ENCODE assay signal across 8 cellular contexts in genomic region chr1:59697138-59697811, GRCh38.
A peak's percentile ranks its signal among the peaks of the same experiment; 100 is the strongest.
DNase-seq lines count a peak whose midpoint lies in the region; ATAC-seq and TF ChIP-seq lines count a peak whose summit lies in the region.

No MANE protein-coding gene starts in this region.

- H3K27me3 Mint-ChIP-seq in nephron progenitor cell (ENCODE audit: low read depth, poor library complexity): no peaks in the 10 kb centered on the region

- no peaks in the 10 kb centered on the region for H3K27me3 ChIP-seq in IMR-90 (ENCODE audit: control insufficient read depth, insufficient read depth, low read length)

- H2AK5ac ChIP-seq in IMR-90 (ENCODE audit: low read depth, low read length): no peak overlapping the region

- intact Hi-C loops in IMR-90 (cut with micrococcal nuclease): loop anchor here (5.0 kb wide), 4 partner anchors 215 to 795 kb away; no protein-coding TSS in a partner anchor

- no peak overlapping the region for H4K91ac ChIP-seq in IMR-90 (ENCODE audit: insufficient read depth, low read depth, low read length)

- 0 out of 2 replicates have a peak, but pooled peaks cover 3% of the 10 kb centered on the region for H3K9me1 ChIP-seq in IMR-90 (ENCODE audit: insufficient read depth, low read length)

- TF ChIP-seq POLR2A in IMR-90 (IDR thresholded peaks at IDR 0.05; ENCODE audit: low read depth, low read length): no peak

- H3K4me2 ChIP-seq in IMR-90 (ENCODE audit: low read depth, low read length): no peak overlapping the region

- peaks cover 42% of the 10 kb centered on the region for H3K4me1 Mint-ChIP-seq in nephron progenitor cell

- peaks cover 10% of the 10 kb centered on the region for H3K36me3 Mint-ChIP-seq in nephron progenitor cell (ENCODE audit: low read depth)

- no peaks in the 10 kb centered on the region; the same call in 1 of the 2 replicates for H3K9me3 ChIP-seq in IMR-90 (ENCODE audit: control insufficient read depth, insufficient read depth, low read length)

- 0 out of 4 replicates have a peak overlapping the region, but pooled peaks of 1 of the 2 experiments have one; percentile 16 for H4K8ac ChIP-seq in IMR-90 (ENCODE audit: low read depth in 2 of 2, low read length in 2 of 2)

- H3K4me1 ChIP-seq in IMR-90 (ENCODE audit: control insufficient read depth, insufficient read depth, low read length): peaks cover 12% of the 10 kb centered on the region

- H2AFZ ChIP-seq in IMR-90 (replicated peaks; ENCODE audit: low read length, poor library complexity): no peak overlapping the region

- no peak for TF ChIP-seq RAD21 in IMR-90 (IDR thresholded peaks at IDR 0.05; ENCODE audit: low read length)

- H3K18ac ChIP-seq in IMR-90 (ENCODE audit: low read depth, low read length): no peak overlapping the region

- peak overlapping the region; percentile 53; the same call in 1 of the 2 replicates for H2BK20ac ChIP-seq in IMR-90 (ENCODE audit: low read depth, low read length)

- DNase-seq in IMR-90 (no peak), DMS 273 (lab: John Stamatoyannopoulos, UW; ENCODE audit: unreplicated experiment) (no peak), NCI-H524 treated with DMSO at 0.1 percent for 48 hours (lab: John Stamatoyannopoulos, UW) (no peak), nephron progenitor cell (no peak)
- peak; percentile 24 for DNase-seq in activated naive CD4-positive, alpha-beta T cell treated with anti-CD3 and anti-CD28 coated beads, Interleukin-2, amount 50 U/mL, for 16 hours
- peak; percentile 7 for DNase-seq in stimulated activated CD4-positive, alpha-beta T cell treated with anti-CD3 and anti-CD28 coated beads, Interleukin-4, amount 100 ng/mL, for 24 hours

- H3K4ac ChIP-seq in IMR-90 (ENCODE audit: low read depth, low read length): peak overlapping the region; percentile 5; the same call in 1 of the 2 replicates

- dilution Hi-C loops in IMR-90 (cut with HindIII; ENCODE audit: low sequenced_read_pairs, unreplicated experiment): no loop called here

- peak; percentile 44 for ATAC-seq in GM21367 (IDR thresholded peaks at IDR 0.05; ENCODE audit: unreplicated experiment)
- ATAC-seq in IMR-90 (ENCODE audit: low read depth): no peak
- ATAC-seq in GM19351 (IDR thresholded peaks at IDR 0.05; ENCODE audit: unreplicated experiment): no peak

- no peak overlapping the region for H2BK5ac ChIP-seq in IMR-90 (ENCODE audit: low read depth, low read length, poor library complexity, severe bottlenecking)

- no CpG with 5 or more reads among the region's 8 CpGs for WGBS in IMR-90 (ENCODE audit: extremely low coverage in 2 of 2, insufficient read length in 1 of 2), 2 experiments

- no peak overlapping the region; the same call in 1 of the 2 replicates for H3K9ac ChIP-seq in IMR-90 (ENCODE audit: low read depth, low read length)

- POLR2A ChIA-PET in IMR-90 (lab: Charles Lee; ENCODE audit: unreplicated experiment): no interaction called here

- H3K4me3 ChIP-seq in IMR-90 (ENCODE audit: insufficient read depth, low read depth, low read length): no peak overlapping the region

- TF ChIP-seq CTCF in IMR-90 (conservative IDR thresholded peaks at IDR 0.05; ENCODE audit: low read depth, low read length): no peak
- TF ChIP-seq CTCF in nephron progenitor cell (IDR thresholded peaks at IDR 0.05): no peak

- H3K9me3 Mint-ChIP-seq in nephron progenitor cell: peaks cover 9% of the 10 kb centered on the region

- no peak overlapping the region for H2AK9ac ChIP-seq in IMR-90 (replicated peaks; ENCODE audit: low read depth, low read length, poor library complexity)

- no peaks in the 10 kb centered on the region for H3K36me3 ChIP-seq in IMR-90 (ENCODE audit: control insufficient read depth, insufficient read depth, low read length)

- CTCF ChIA-PET in IMR-90 (lab: Yijun Ruan, JAX): no interaction called here

- in situ Hi-C loops in IMR-90 (cut with MboI; ENCODE audit: low sequenced_read_pairs): no loop called here

- H2BK120ac ChIP-seq in IMR-90 (ENCODE audit: low read depth, low read length): peak overlapping the region; percentile 11; the same call in 1 of the 2 replicates

- H4K5ac ChIP-seq in IMR-90 (ENCODE audit: low read depth, low read length): peak overlapping the region; percentile 46; the same call in 1 of the 2 replicates

- no peak overlapping the region for H3K4me3 Mint-ChIP-seq in nephron progenitor cell

- no peak overlapping the region for H3K27ac Mint-ChIP-seq in nephron progenitor cell

- no peak overlapping the region; the same call in 1 of the 2 replicates for H3K14ac ChIP-seq in IMR-90 (replicated peaks; ENCODE audit: low read depth, low read length)

- peak overlapping the region; percentile 1; the same call in 1 of the 3 replicates for H2BK15ac ChIP-seq in IMR-90 (ENCODE audit: low read depth, low read length)

- H3K56ac ChIP-seq in IMR-90 (ENCODE audit: extremely low read depth, insufficient read depth, low read length): no peak overlapping the region

- no peaks in the 10 kb centered on the region for H3K79me1 ChIP-seq in IMR-90 (ENCODE audit: low read depth in 1 of 2, low read length in 2 of 2)

- H3K27ac ChIP-seq in IMR-90 (ENCODE audit: insufficient read depth, low read length): no peak overlapping the region

- no TSS peak for BruUV-seq in IMR-90 (replicated peaks; lab: Mats Ljungman, UMichigan)

- H3K23ac ChIP-seq in IMR-90 (ENCODE audit: low read depth, low read length): no peak overlapping the region

- H4K20me1 ChIP-seq in IMR-90 (ENCODE audit: insufficient read depth, low read length): no peaks in the 10 kb centered on the region

TF ChIP-seq in IMR-90, 13 proteins besides CTCF, POLR2A, EP300 and RAD21:
- TF ChIP-seq CEBPB (IDR thresholded peaks at IDR 0.05; ENCODE audit: low read depth, low read length) (peak; percentile 66), RFX5 (IDR thresholded peaks at IDR 0.05; ENCODE audit: low read depth, low read length) (no peak), BHLHE40 (IDR thresholded peaks at IDR 0.05; ENCODE audit: low read depth, low read length) (no peak)

Comparison
In these comparisons a context has a peak if more than half of its experiments do, and no peak if none do; other contexts are left out.
1. DNase-seq: peak in activated naive CD4-positive, alpha-beta T cell treated with anti-CD3 and anti-CD28 coated beads, Interleukin-2, amount 50 U/mL, for 16 hours (single experiment) and stimulated activated CD4-positive, alpha-beta T cell treated with anti-CD3 and anti-CD28 coated beads, Interleukin-4, amount 100 ng/mL, for 24 hours (single experiment); none in IMR-90 (single experiment), DMS 273 (single experiment), NCI-H524 treated with DMSO at 0.1 percent for 48 hours (single experiment) and nephron progenitor cell (single experiment).